24 cellular contexts compared by ENCODE assay signal in the genomic region with DNA sequence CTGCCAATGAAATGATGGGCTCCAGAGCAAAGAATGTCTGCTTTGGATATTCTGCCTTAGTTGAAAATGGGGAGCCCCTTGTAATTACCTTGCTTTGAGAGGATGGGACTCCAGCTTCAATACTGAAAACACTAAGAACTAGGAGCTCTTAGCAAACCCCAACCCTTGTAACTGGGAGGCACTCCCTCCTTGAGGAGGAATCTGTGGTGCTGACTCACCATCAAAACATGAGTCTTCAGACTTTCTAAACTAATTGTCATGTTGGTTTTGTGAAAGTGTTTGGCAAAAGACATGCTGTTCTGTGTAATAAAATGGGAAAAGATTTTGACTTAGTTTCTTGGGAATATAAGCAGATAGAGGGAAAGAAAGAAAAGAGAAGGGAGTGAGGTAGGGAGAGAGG.
DNase-seq lines count a peak whose midpoint lies in the region; ATAC-seq and TF ChIP-seq lines count a peak whose summit lies in the region.
"Had no signal": no experiment of that assay in that cellular context is flagged by ENCODE, and none has a peak within 500 bp of the region (broad histone marks: within the 10 kb centered on the region; RNA-seq: fewer than 3 reads in every experiment).

No MANE protein-coding gene starts in this region.

- H3K27ac Mint-ChIP-seq in CD8-positive, alpha-beta memory T cell = no peak overlapping the region
- H3K27ac Mint-ChIP-seq in T-cell = no peak overlapping the region
- H3K27ac Mint-ChIP-seq: activated naive CD8-positive, alpha-beta T cell; brain; CD4-positive, CD25-positive, alpha-beta regulatory T cell; nephron progenitor cell; stimulated activated naive CD8-positive, alpha-beta T cell treated with anti-CD3 and anti-CD28 coated beads, Interleukin-15, Interleukin-2, amounts not matched to agents 100 ng/mL and 50 ng/mL, for 24 hours had no signal

- no peaks in the 10 kb centered on the region for H3K27me3 ChIP-seq in hepatocyte
- no peaks in the 10 kb centered on the region for H3K27me3 ChIP-seq in CD8-positive, alpha-beta memory T cell (ENCODE audit: insufficient read depth, low read length, poor library complexity, severe bottlenecking)
- H3K27me3 ChIP-seq: tibial artery had no signal

- no peak overlapping the region for H3K4me3 Mint-ChIP-seq in CD8-positive, alpha-beta memory T cell
- no peak overlapping the region for H3K4me3 Mint-ChIP-seq in T-cell
- H3K4me3 Mint-ChIP-seq: activated naive CD8-positive, alpha-beta T cell; brain; nephron progenitor cell; stimulated activated naive CD8-positive, alpha-beta T cell treated with anti-CD3 and anti-CD28 coated beads, Interleukin-15, Interleukin-2, amounts not matched to agents 100 ng/mL and 50 ng/mL, for 24 hours had no signal

- no peaks in the 10 kb centered on the region for H3K79me2 ChIP-seq in hepatocyte

- no peaks in the 10 kb centered on the region for H3K9me3 ChIP-seq in hepatocyte (ENCODE audit: low read depth)
- peaks cover 7% of the 10 kb centered on the region for H3K9me3 ChIP-seq in CD8-positive, alpha-beta memory T cell (ENCODE audit: low read length)
- H3K9me3 ChIP-seq: tibial artery had no signal

- H4K20me1 ChIP-seq in hepatocyte (ENCODE audit: insufficient read depth, poor library complexity, severe bottlenecking) = no peaks in the 10 kb centered on the region

- H3K36me3 Mint-ChIP-seq in CD8-positive, alpha-beta memory T cell = no peaks in the 10 kb centered on the region
- no peaks in the 10 kb centered on the region for H3K36me3 Mint-ChIP-seq in T-cell
- H3K36me3 Mint-ChIP-seq: activated naive CD8-positive, alpha-beta T cell; brain; CD4-positive, CD25-positive, alpha-beta regulatory T cell had no signal

- H3K27me3 Mint-ChIP-seq in CD8-positive, alpha-beta memory T cell = no peaks in the 10 kb centered on the region
- no peaks in the 10 kb centered on the region for H3K27me3 Mint-ChIP-seq in T-cell
- H3K27me3 Mint-ChIP-seq: activated naive CD8-positive, alpha-beta T cell; CD4-positive, CD25-positive, alpha-beta regulatory T cell; stimulated activated naive CD8-positive, alpha-beta T cell treated with anti-CD3 and anti-CD28 coated beads, Interleukin-15, Interleukin-2, amounts not matched to agents 100 ng/mL and 50 ng/mL, for 24 hours had no signal

- peaks cover 13 to 30% (median 16%) of the 10 kb centered on the region in 5 donors for H3K9me3 Mint-ChIP-seq in CD8-positive, alpha-beta memory T cell
- peaks cover 17 to 42% (median 27%) of the 10 kb centered on the region in 3 donors for H3K9me3 Mint-ChIP-seq in T-cell
- H3K9me3 Mint-ChIP-seq: nephron progenitor cell had no signal

- no peak overlapping the region for H3K4me2 ChIP-seq in hepatocyte
- H3K4me2 ChIP-seq: smooth muscle cell had no signal

- H3K9me2 ChIP-seq in hepatocyte (replicated peaks; ENCODE audit: insufficient read depth) = no peaks in the 10 kb centered on the region

- no peaks in the 10 kb centered on the region for H3K4me1 Mint-ChIP-seq in CD8-positive, alpha-beta memory T cell
- no peaks in the 10 kb centered on the region for H3K4me1 Mint-ChIP-seq in T-cell
- H3K4me1 Mint-ChIP-seq: brain; CD4-positive, CD25-positive, alpha-beta regulatory T cell; nephron progenitor cell had no signal

- H3K4me3 ChIP-seq in hepatocyte = no peak overlapping the region
- H3K4me3 ChIP-seq in CD8-positive, alpha-beta memory T cell (ENCODE audit: low read length) = no peak overlapping the region
- H3K4me3 ChIP-seq: smooth muscle cell, tibial artery had no signal

- TF ChIP-seq CTCF in hepatocyte (IDR thresholded peaks at IDR 0.05; ENCODE audit: poor library complexity) = no peak

- POLR2A ChIA-PET in CD8-positive, alpha-beta memory T cell (lab: Charles Lee) = no interaction called here
- POLR2A ChIA-PET in T-cell (lab: Charles Lee) = no interaction called here

- H3K36me3 ChIP-seq in hepatocyte (replicated peaks; ENCODE audit: insufficient read depth, low read depth) = no peaks in the 10 kb centered on the region
- no peaks in the 10 kb centered on the region for H3K36me3 ChIP-seq in CD8-positive, alpha-beta memory T cell (ENCODE audit: insufficient read depth, low read length)
- H3K36me3 ChIP-seq: tibial artery had no signal

- DNase-seq in HPDE6-E6E7 (ENCODE audit: extremely low spot score) (peak; percentile 28), astrocyte of the hippocampus (ENCODE audit: low read depth, low spot score) (peak; percentile 39), hepatocyte (ENCODE audit: low spot score) (peak; percentile 19), renal cortical epithelial cell (ENCODE audit: low read depth) (peak; percentile 3), nucleus accumbens (lab: John Stamatoyannopoulos, UW) (no peak), T-cell (no peak)
- no peak for DNase-seq in CD8-positive, alpha-beta memory T cell
- DNase-seq: activated CD4-positive, alpha-beta T cell treated with anti-CD3 and anti-CD28 coated beads for 48 hours; CD4-positive, CD25-positive, alpha-beta regulatory T cell; DMS79; IMR-90; MM.1S; NCI-H1694; nephron progenitor cell; OCI-M1; SHP77 treated with DMSO at 0.1 percent for 48 hours; stimulated activated CD4-positive, alpha-beta T cell treated with anti-CD3 and anti-CD28 coated beads, Interleukin-4, amount 100 ng/mL, for 1 hour; tibial artery had no signal

- H3K27ac ChIP-seq in hepatocyte = no peak overlapping the region
- H3K27ac ChIP-seq in CD8-positive, alpha-beta memory T cell (ENCODE audit: low read depth, low read length) = no peak overlapping the region
- H3K27ac ChIP-seq: tibial artery had no signal

- H3K4me1 ChIP-seq in hepatocyte (ENCODE audit: insufficient read depth) = no peaks in the 10 kb centered on the region
- H3K4me1 ChIP-seq in CD8-positive, alpha-beta memory T cell (ENCODE audit: insufficient read depth, low read length) = no peaks in the 10 kb centered on the region
- H3K4me1 ChIP-seq: tibial artery had no signal

- H2AFZ ChIP-seq in hepatocyte = no peak overlapping the region

- CTCF ChIA-PET in CD8-positive, alpha-beta memory T cell (lab: Charles Lee) = no interaction called here
- CTCF ChIA-PET in T-cell (lab: Charles Lee) = no interaction called here

- ATAC-seq in HG02759 (IDR thresholded peaks at IDR 0.05; ENCODE audit: unreplicated experiment) = no peak
- ATAC-seq in T-cell (replicated peaks in 1 of 4) = no peak
- ATAC-seq: HCT116 had no signal

Comparison
In these comparisons a context has a peak if more than half of its experiments do, and no peak if none do; other contexts are left out.
1. DNase-seq: peak in HPDE6-E6E7 (single experiment), astrocyte of the hippocampus (single experiment), hepatocyte (single experiment) and renal cortical epithelial cell (single experiment); none in nucleus accumbens (0 of 56), CD8-positive, alpha-beta memory T cell (0 of 5) and T-cell (0 of 34).